ENCODE assay signal across 26 cellular contexts in genomic region chr7:70953388-70953787, GRCh38.
"Had no signal": no experiment of that assay in that cellular context is flagged by ENCODE, and none has a peak within 500 bp of the region (broad histone marks: within the 10 kb centered on the region; RNA-seq: fewer than 3 reads in every experiment).

No MANE protein-coding gene starts in this region.

- H3K36me3 Mint-ChIP-seq: naive B cell; natural killer cell treated with Interleukin-12 subunit alpha and Interleukin-12 subunit beta and Interleukin-15 and Interleukin-18, amount 100 ng/mL, for 72 hours had no signal

- H3K4me3 ChIP-seq: dorsolateral prefrontal cortex, gastrocnemius medialis, lower lobe of right lung, mucosa of descending colon, psoas muscle, suprapubic skin, transverse colon, vagina had no signal

- DNase-seq: cerebellar nuclear complex; dorsolateral prefrontal cortex; effector CD4-positive, alpha-beta T cell; foreskin fibroblast; gastrocnemius medialis; head of caudate nucleus; left cardiac atrium; left ventricle myocardium superior; lower lobe of right lung; mucosa of descending colon; naive B cell; nucleus accumbens; posterior cingulate gyrus; psoas muscle; right cardiac atrium; small intestine; stimulated activated CD4-positive, alpha-beta T cell treated with anti-CD3 and anti-CD28 coated beads, Interleukin-15, amount 100 ng/mL, for 24 hours; stimulated activated CD4-positive, alpha-beta T cell treated with anti-CD3 and anti-CD28 coated beads, Interleukin-2, amount 100 ng/mL, for 48 hours; stimulated activated naive CD4-positive, alpha-beta T cell; stimulated activated naive CD8-positive, alpha-beta T cell treated with anti-CD3 and anti-CD28 coated beads, Interleukin-15, amount 100 ng/mL, for 72 hours; transverse colon had no signal

- ATAC-seq: esophagus mucosa; gastrocnemius medialis; left cardiac atrium; left ventricle myocardium superior; lower lobe of right lung; mucosa of descending colon; natural killer cell treated with Interleukin-12 subunit alpha and Interleukin-12 subunit beta and Interleukin-15 and Interleukin-18, amount 100 ng/mL, for 72 hours; psoas muscle; right cardiac atrium; stimulated activated naive CD8-positive, alpha-beta T cell treated with anti-CD3 and anti-CD28 coated beads, Interleukin-15, amount 100 ng/mL, for 72 hours had no signal

- H3K27ac Mint-ChIP-seq: naive B cell; natural killer cell treated with Interleukin-12 subunit alpha and Interleukin-12 subunit beta and Interleukin-15 and Interleukin-18, amount 100 ng/mL, for 72 hours; stimulated activated naive CD8-positive, alpha-beta T cell treated with anti-CD3 and anti-CD28 coated beads, Interleukin-15, amount 100 ng/mL, for 72 hours had no signal

- H3K4me3 Mint-ChIP-seq: naive B cell; natural killer cell treated with Interleukin-12 subunit alpha and Interleukin-12 subunit beta and Interleukin-15 and Interleukin-18, amount 100 ng/mL, for 72 hours; stimulated activated naive CD8-positive, alpha-beta T cell treated with anti-CD3 and anti-CD28 coated beads, Interleukin-15, amount 100 ng/mL, for 72 hours had no signal

- H3K27me3 Mint-ChIP-seq: naive B cell; natural killer cell treated with Interleukin-12 subunit alpha and Interleukin-12 subunit beta and Interleukin-15 and Interleukin-18, amount 100 ng/mL, for 72 hours; stimulated activated naive CD8-positive, alpha-beta T cell treated with anti-CD3 and anti-CD28 coated beads, Interleukin-15, amount 100 ng/mL, for 72 hours had no signal

- H3K27ac ChIP-seq: dorsolateral prefrontal cortex, epithelial cell of prostate, gastrocnemius medialis, lower lobe of right lung, psoas muscle, suprapubic skin, transverse colon, vagina had no signal

- H3K4me1 Mint-ChIP-seq: naive B cell; stimulated activated naive CD8-positive, alpha-beta T cell treated with anti-CD3 and anti-CD28 coated beads, Interleukin-15, amount 100 ng/mL, for 72 hours had no signal
